ENCODE assay signal across 19 cellular contexts in the genomic region with DNA sequence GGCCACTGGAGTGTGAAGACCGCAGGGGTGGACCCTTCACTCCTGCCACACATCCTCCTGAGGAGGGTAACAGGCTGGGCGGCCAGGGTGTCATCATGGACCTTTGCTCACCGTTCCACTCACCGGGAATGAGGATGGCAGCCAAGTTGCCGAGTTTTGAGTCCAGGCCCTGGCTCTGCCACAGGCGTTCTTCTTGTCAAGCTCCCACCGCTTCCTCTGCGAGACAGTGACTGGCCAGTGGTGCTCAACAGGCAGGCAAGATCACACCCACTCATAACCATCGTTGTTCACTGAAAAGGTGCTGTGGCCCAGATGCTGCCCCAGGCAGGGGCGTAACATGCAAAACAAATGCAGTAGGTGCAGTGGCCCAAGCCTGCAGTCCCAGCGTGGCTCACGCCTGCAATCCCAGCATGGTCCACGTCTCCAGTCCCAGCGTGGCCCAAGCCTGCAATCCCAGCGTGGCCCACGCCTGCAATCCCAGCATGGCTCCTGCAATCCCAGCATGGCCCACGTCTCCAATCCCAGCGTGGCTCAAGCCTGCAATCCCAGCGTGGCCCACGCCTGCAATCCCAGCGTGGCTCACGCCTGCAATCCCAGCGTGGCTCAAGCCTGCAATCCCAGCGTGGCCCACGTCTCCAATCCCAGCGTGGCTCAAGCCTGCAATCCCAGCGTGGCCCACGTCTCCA. TPM values are rescaled to one million over a fixed set of nuclear protein-coding genes. Genes with fewer than 3 reads are reported as not detected.
A peak's percentile ranks its signal among the peaks of the same experiment; 100 is the strongest.
DNase-seq lines count a peak whose midpoint lies in the region; ATAC-seq and TF ChIP-seq lines count a peak whose summit lies in the region.
"Had no signal": no experiment of that assay in that cellular context is flagged by ENCODE, and none has a peak within 500 bp of the region (broad histone marks: within the 10 kb centered on the region; RNA-seq: fewer than 3 reads in every experiment).

No MANE protein-coding gene starts in this region.

- no peak overlapping the region for H3K9ac ChIP-seq in neuronal stem cell (ENCODE audit: low read depth, low read length, poor library complexity)
- H3K9ac ChIP-seq: BLaER1 treated with 17β-estradiol and CSF1 and Interleukin-3, amounts not matched to agents 10 nM and 100 nM had no signal

- no peaks in the 10 kb centered on the region for H3K4me1 Mint-ChIP-seq in activated naive CD4-positive, alpha-beta T cell treated with anti-CD3 and anti-CD28 coated beads for 36 hours (ENCODE audit: low read depth)
- peaks cover 2% of the 10 kb centered on the region for H3K4me1 Mint-ChIP-seq in activated CD4-positive, alpha-beta T cell treated with anti-CD3 and anti-CD28 coated beads, Interleukin-2, amount 10 ng/mL, durations not matched to agents 7 days and 5 days

- peak overlapping the region; percentile 66 for H2BK5ac ChIP-seq in neuronal stem cell (ENCODE audit: low read length)

- intact Hi-C loops in activated naive CD4-positive, alpha-beta T cell treated with anti-CD3 and anti-CD28 coated beads for 36 hours (cut with micrococcal nuclease) = no loop called here

- no peak for TF ChIP-seq CTCF in RWPE2 (IDR thresholded peaks at IDR 0.05; ENCODE audit: poor library complexity, severe bottlenecking)

- ATAC-seq in RWPE2 (ENCODE audit: low read depth) = no peak

- H3K36me3 ChIP-seq in RWPE2 (ENCODE audit: low read depth) = no peaks in the 10 kb centered on the region
- no peaks in the 10 kb centered on the region for H3K36me3 ChIP-seq in neuronal stem cell (replicated peaks in 1 of 2; ENCODE audit: control insufficient read depth in 2 of 2, insufficient read depth in 2 of 2, low read length in 2 of 2)
- H3K36me3 ChIP-seq: BLaER1 treated with 17β-estradiol and CSF1 and Interleukin-3, amounts not matched to agents 10 nM and 100 nM had no signal

- H3K4me3 ChIP-seq in RWPE2 (ENCODE audit: severe bottlenecking) (no peak overlapping the region), neuronal stem cell (ENCODE audit: low read length in 2 of 2) (no peak overlapping the region)
- H3K4me3 ChIP-seq: BLaER1 treated with 17β-estradiol and CSF1 and Interleukin-3, amounts not matched to agents 10 nM and 100 nM had no signal

- CTCF ChIA-PET in activated naive CD4-positive, alpha-beta T cell treated with anti-CD3 and anti-CD28 coated beads for 36 hours (lab: Charles Lee) = no interaction called here
- CTCF ChIA-PET in activated CD4-positive, alpha-beta T cell treated with anti-CD3 and anti-CD28 coated beads, Interleukin-2, amount 10 ng/mL, durations not matched to agents 7 days and 5 days (lab: Charles Lee) = interaction anchor here (0.8 to 1.4 kb wide), 3 partner anchors 17 to 24 kb away, joined by 3 to 6 read pairs (median 3); no protein-coding TSS in a partner anchor

- no peak overlapping the region for H3K4me2 ChIP-seq in neuronal stem cell (ENCODE audit: insufficient read depth, low read length, poor library complexity, severe bottlenecking)
- H3K4me2 ChIP-seq: BLaER1 treated with 17β-estradiol and CSF1 and Interleukin-3, amounts not matched to agents 10 nM and 100 nM had no signal

- POLR2A ChIA-PET in activated CD4-positive, alpha-beta T cell treated with anti-CD3 and anti-CD28 coated beads, Interleukin-2, amount 10 ng/mL, durations not matched to agents 7 days and 5 days (lab: Charles Lee) = no interaction called here

- H3K4me3 Mint-ChIP-seq in activated naive CD4-positive, alpha-beta T cell treated with anti-CD3 and anti-CD28 coated beads for 36 hours = peak overlapping the region; percentile 6
- no peak overlapping the region for H3K4me3 Mint-ChIP-seq in activated CD4-positive, alpha-beta T cell treated with anti-CD3 and anti-CD28 coated beads, Interleukin-2, amount 10 ng/mL, durations not matched to agents 7 days and 5 days
- H3K4me3 Mint-ChIP-seq: B cell; CD4-positive, CD25-positive, alpha-beta regulatory T cell; CD8-positive, alpha-beta memory T cell; H9 had no signal

- H3K36me3 Mint-ChIP-seq in activated naive CD4-positive, alpha-beta T cell treated with anti-CD3 and anti-CD28 coated beads for 36 hours (ENCODE audit: low read depth) = no peaks in the 10 kb centered on the region
- no peaks in the 10 kb centered on the region for H3K36me3 Mint-ChIP-seq in activated CD4-positive, alpha-beta T cell treated with anti-CD3 and anti-CD28 coated beads, Interleukin-2, amount 10 ng/mL, durations not matched to agents 7 days and 5 days (ENCODE audit: low read depth)
- H3K36me3 Mint-ChIP-seq: CD4-positive, CD25-positive, alpha-beta regulatory T cell; CD8-positive, alpha-beta memory T cell had no signal

- H4K91ac ChIP-seq in neuronal stem cell (ENCODE audit: low read depth, low read length, poor library complexity) = no peak overlapping the region

- H3K4me1 ChIP-seq in RWPE2 (ENCODE audit: insufficient read depth, poor library complexity, severe bottlenecking) (no peaks in the 10 kb centered on the region), neuronal stem cell (ENCODE audit: control insufficient read depth in 2 of 2, insufficient read depth in 1 of 2, low read depth in 1 of 2, low read length in 2 of 2) (no peaks in the 10 kb centered on the region)

- H3K79me1 ChIP-seq in neuronal stem cell (ENCODE audit: low read depth, low read length) = no peaks in the 10 kb centered on the region

- peaks cover 18% of the 10 kb centered on the region for H3K27me3 Mint-ChIP-seq in activated naive CD4-positive, alpha-beta T cell treated with anti-CD3 and anti-CD28 coated beads for 36 hours (ENCODE audit: low read depth)
- H3K27me3 Mint-ChIP-seq in activated CD4-positive, alpha-beta T cell treated with anti-CD3 and anti-CD28 coated beads, Interleukin-2, amount 10 ng/mL, durations not matched to agents 7 days and 5 days = peaks cover 20% of the 10 kb centered on the region

- peak overlapping the region; percentile 52 for H2AK5ac ChIP-seq in neuronal stem cell (ENCODE audit: low read depth, low read length)

- no peak overlapping the region for H3K14ac ChIP-seq in neuronal stem cell (ENCODE audit: low read length)

- peak overlapping the region; percentile 89 for H3K23ac ChIP-seq in neuronal stem cell (ENCODE audit: low read depth, low read length, poor library complexity)

- no CpG with 5 or more reads among the region's 28 CpGs for WGBS in neuronal stem cell (ENCODE audit: extremely low coverage in 2 of 2, insufficient read length in 2 of 2, insufficient replicate concordance in 1 of 2), 2 donors

- no peak overlapping the region for H2BK15ac ChIP-seq in neuronal stem cell (ENCODE audit: low read length)

- H2AFZ ChIP-seq in neuronal stem cell (ENCODE audit: low read length) = no peak overlapping the region

- no peak overlapping the region for H2BK12ac ChIP-seq in neuronal stem cell (ENCODE audit: low read length)

- H3K27ac ChIP-seq in RWPE2 (ENCODE audit: poor library complexity, severe bottlenecking) = no peak overlapping the region
- no peak overlapping the region for H3K27ac ChIP-seq in neuronal stem cell (replicated peaks; ENCODE audit: low read length)
- H3K27ac ChIP-seq: BLaER1 treated with 17β-estradiol and CSF1 and Interleukin-3, amounts not matched to agents 10 nM and 100 nM; HL-60 had no signal

- no peak overlapping the region for H3K27ac Mint-ChIP-seq in activated naive CD4-positive, alpha-beta T cell treated with anti-CD3 and anti-CD28 coated beads for 36 hours
- no peak overlapping the region for H3K27ac Mint-ChIP-seq in activated CD4-positive, alpha-beta T cell treated with anti-CD3 and anti-CD28 coated beads, Interleukin-2, amount 10 ng/mL, durations not matched to agents 7 days and 5 days
- H3K27ac Mint-ChIP-seq: B cell; CD4-positive, CD25-positive, alpha-beta regulatory T cell; CD8-positive, alpha-beta memory T cell; H9 had no signal

- no peak overlapping the region for H3K18ac ChIP-seq in neuronal stem cell (ENCODE audit: low read length)

- H3K9me3 Mint-ChIP-seq in activated naive CD4-positive, alpha-beta T cell treated with anti-CD3 and anti-CD28 coated beads for 36 hours = no peaks in the 10 kb centered on the region
- no peaks in the 10 kb centered on the region for H3K9me3 Mint-ChIP-seq in activated CD4-positive, alpha-beta T cell treated with anti-CD3 and anti-CD28 coated beads, Interleukin-2, amount 10 ng/mL, durations not matched to agents 7 days and 5 days
- H3K9me3 Mint-ChIP-seq: CD4-positive, CD25-positive, alpha-beta regulatory T cell; CD8-positive, alpha-beta memory T cell; H9 had no signal

- DNase-seq in activated naive CD4-positive, alpha-beta T cell treated with anti-CD3 and anti-CD28 coated beads for 36 hours = no peak
- no peak for DNase-seq in activated naive CD4-positive, alpha-beta T cell treated with anti-CD3 and anti-CD28 coated beads, Interleukin-2, amount 50 U/mL, for 16 hours
- DNase-seq in RWPE2 (ENCODE audit: low spot score) (peak; percentile 48), neuronal stem cell (ENCODE audit: low spot score) (no peak), ecto neural progenitor cell (ENCODE audit: low spot score) (no peak), NAMALWA (ENCODE audit: low spot score) (no peak)
- DNase-seq in activated CD4-positive, alpha-beta T cell treated with anti-CD3 and anti-CD28 coated beads, Interleukin-2, amount 10 ng/mL, durations not matched to agents 7 days and 5 days = no peak
- DNase-seq: 8988T; CD4-positive, CD25-positive, alpha-beta regulatory T cell; CD8-positive, alpha-beta memory T cell; COR-L47; DMS 273 treated with DMSO at 0.1 percent for 48 hours; DMS53; DND-41; EL; H9 had no signal

- no peak overlapping the region for H3K4ac ChIP-seq in neuronal stem cell (ENCODE audit: low read length)

- no peak overlapping the region for H4K8ac ChIP-seq in neuronal stem cell (ENCODE audit: low read depth, low read length)

- H3K9me3 ChIP-seq in RWPE2 (ENCODE audit: severe bottlenecking) = no peaks in the 10 kb centered on the region
- H3K9me3 ChIP-seq in neuronal stem cell (replicated peaks in 1 of 2; ENCODE audit: control insufficient read depth in 2 of 2, insufficient read depth in 1 of 2, low read depth in 1 of 2, low read length in 2 of 2) = peaks cover 0 to 1% of the 10 kb centered on the region in 2 donors

- H3K27me3 ChIP-seq in RWPE2 (ENCODE audit: insufficient read depth, poor library complexity, severe bottlenecking) (peaks cover 7% of the 10 kb centered on the region), neuronal stem cell (ENCODE audit: control insufficient read depth in 3 of 3, insufficient read depth in 3 of 3, low read depth in 1 of 3, low read length in 3 of 3) (peaks cover 0 to 37% (median 15%) of the 10 kb centered on the region in 3 experiments)

- H2BK120ac ChIP-seq in neuronal stem cell (ENCODE audit: low read depth, low read length) = no peak overlapping the region

RNA-seq across cellular contexts. Expression of gene PANX2, which starts 5.0 kb away (rescaled TPM):
- 1 to 10 TPM; 1.2 to 1.7 TPM for total RNA-seq in activated naive CD4-positive, alpha-beta T cell treated with anti-CD3 and anti-CD28 coated beads for 36 hours
- polyA plus RNA-seq in neuronal stem cell (2013, experiment 1 of 2) = 3.0 TPM
- polyA plus RNA-seq in neuronal stem cell (2013, experiment 2 of 2) = 3.1 TPM
- total RNA-seq in activated CD4-positive, alpha-beta T cell treated with anti-CD3 and anti-CD28 coated beads, Interleukin-2, amount 10 ng/mL, durations not matched to agents 7 days and 5 days = under 1 TPM; 0.10 TPM
- total RNA-seq: CD4-positive, CD25-positive, alpha-beta regulatory T cell had no signal
- polyA plus RNA-seq: CD4-positive, CD25-positive, alpha-beta regulatory T cell; CD8-positive, alpha-beta memory T cell had no signal

RNA-seq across cellular contexts. Expression of gene TRABD, which starts 20.1 kb away (rescaled TPM):
- total RNA-seq in activated naive CD4-positive, alpha-beta T cell treated with anti-CD3 and anti-CD28 coated beads for 36 hours = 10 to 100 TPM; 61.0 to 62.8 TPM
- 34.5 TPM for polyA plus RNA-seq in neuronal stem cell (2013, experiment 1 of 2)
- polyA plus RNA-seq in neuronal stem cell (2013, experiment 2 of 2) = 33.8 TPM
- 100 to 1,000 TPM; 112 to 138 TPM for total RNA-seq in activated CD4-positive, alpha-beta T cell treated with anti-CD3 and anti-CD28 coated beads, Interleukin-2, amount 10 ng/mL, durations not matched to agents 7 days and 5 days

RNA-seq across cellular contexts. Expression of gene SELENOO, which starts 35.2 kb away (rescaled TPM):
- 10 to 100 TPM; 16.5 to 16.7 TPM for total RNA-seq in activated naive CD4-positive, alpha-beta T cell treated with anti-CD3 and anti-CD28 coated beads for 36 hours
- polyA plus RNA-seq in neuronal stem cell (2013, experiment 1 of 2) = 11.5 TPM
- 11.4 TPM for polyA plus RNA-seq in neuronal stem cell (2013, experiment 2 of 2)
- total RNA-seq in activated CD4-positive, alpha-beta T cell treated with anti-CD3 and anti-CD28 coated beads, Interleukin-2, amount 10 ng/mL, durations not matched to agents 7 days and 5 days = 10 to 100 TPM; 17.4 to 25.5 TPM
